Comparison of ENCODE assay signal across 12 cellular contexts in the genomic region with DNA sequence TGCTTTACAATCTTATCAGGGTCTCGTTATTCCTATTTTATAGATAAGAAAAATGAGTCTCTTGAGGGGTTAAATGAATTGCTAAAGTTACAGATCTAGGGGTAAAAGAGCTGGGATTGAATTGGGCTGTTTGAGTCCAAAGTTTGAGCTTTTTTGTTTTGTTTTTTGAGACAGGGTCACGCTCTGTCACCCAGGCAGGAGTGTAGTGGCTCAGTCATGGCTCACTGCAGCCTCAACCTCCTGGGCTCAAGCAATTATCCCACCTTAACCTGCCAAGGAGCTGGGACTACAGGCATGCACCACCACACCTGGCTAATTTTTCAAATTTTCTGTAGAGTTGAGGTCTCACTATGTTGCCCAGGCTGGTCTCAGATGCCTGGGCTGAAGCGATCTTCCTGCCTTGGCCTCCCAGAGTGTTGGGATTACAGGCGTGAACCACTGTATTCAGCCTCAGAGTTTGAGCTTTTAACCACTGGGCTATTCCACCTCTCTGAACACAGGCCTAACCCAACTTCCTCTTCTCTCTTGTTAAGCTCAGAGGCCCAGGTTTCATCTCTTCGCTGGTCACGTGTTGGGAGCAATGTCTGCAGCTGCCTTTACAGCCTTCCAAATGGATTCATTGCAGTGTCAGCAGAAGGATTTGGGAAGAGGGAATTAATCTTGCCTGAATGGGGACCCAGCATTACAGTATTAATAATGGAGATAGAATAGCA. TPM values are rescaled to one million over a fixed set of nuclear protein-coding genes. Genes with fewer than 3 reads are reported as not detected.
DNase-seq lines count a peak whose midpoint lies in the region; ATAC-seq and TF ChIP-seq lines count a peak whose summit lies in the region.
"Had no signal": no experiment of that assay in that cellular context is flagged by ENCODE, and none has a peak within 500 bp of the region (broad histone marks: within the 10 kb centered on the region; RNA-seq: fewer than 3 reads in every experiment).

No MANE protein-coding gene starts in this region.

- intact Hi-C loops in dendritic cell treated with granulocyte-macrophage colony-stimulating factor and Interleukin-4, amounts not matched to agents 40 ng/mL and 50 ng/mL, for 4 days (cut with micrococcal nuclease) = no loop called here

- H3K27me3 Mint-ChIP-seq in dendritic cell treated with granulocyte-macrophage colony-stimulating factor and Interleukin-4, amounts not matched to agents 40 ng/mL and 50 ng/mL, for 4 days = no peaks in the 10 kb centered on the region

- peaks cover 40% of the 10 kb centered on the region for H3K4me1 Mint-ChIP-seq in dendritic cell treated with granulocyte-macrophage colony-stimulating factor and Interleukin-4, amounts not matched to agents 40 ng/mL and 50 ng/mL, for 4 days (ENCODE audit: low read depth)

- no peak overlapping the region for H3K4me3 ChIP-seq in GM12864 (ENCODE audit: low read depth, low read length)
- H3K4me3 ChIP-seq: colonic mucosa, K562 had no signal

- DNase-seq in GM12864 (ENCODE audit: low read depth) (peak; percentile 44), GM20000 (ENCODE audit: low spot score) (peak; percentile 61), SW480 (ENCODE audit: low spot score) (no peak)
- DNase-seq in stimulated activated CD4-positive, alpha-beta T cell treated with anti-CD3 and anti-CD28 coated beads, Interleukin-2, amount 100 ng/mL, for 24 hours = no peak
- DNase-seq: activated CD4-positive, alpha-beta T cell treated with anti-CD3 and anti-CD28 coated beads, Interleukin-2, amount 50 U/mL, for 1 hour; colonic mucosa; stimulated activated CD4-positive, alpha-beta T cell treated with anti-CD3 and anti-CD28 coated beads, Interleukin-1b, Interleukin-23, amount 100 ng/mL, for 48 hours had no signal

- TF ChIP-seq CTCF in GM12864 (IDR thresholded peaks at IDR 0.05; ENCODE audit: low read depth, low read length, missing control alignments) (no peak), GM20000 (IDR thresholded peaks at IDR 0.05; ENCODE audit: extremely low read depth, missing control alignments) (no peak)

- H3K27ac Mint-ChIP-seq in dendritic cell treated with granulocyte-macrophage colony-stimulating factor and Interleukin-4, amounts not matched to agents 40 ng/mL and 50 ng/mL, for 4 days = peak overlapping the region; percentile 74

- H3K36me3 Mint-ChIP-seq in dendritic cell treated with granulocyte-macrophage colony-stimulating factor and Interleukin-4, amounts not matched to agents 40 ng/mL and 50 ng/mL, for 4 days (ENCODE audit: low read depth) = peaks cover 96% of the 10 kb centered on the region

- peak; percentile 75 for ATAC-seq in HG03571 (IDR thresholded peaks at IDR 0.05; ENCODE audit: unreplicated experiment)
- no peak for ATAC-seq in GM18861 (IDR thresholded peaks at IDR 0.05; ENCODE audit: unreplicated experiment)
- ATAC-seq in esophagus mucosa = no peak
- ATAC-seq: K562 had no signal

- no peaks in the 10 kb centered on the region for H3K9me3 Mint-ChIP-seq in dendritic cell treated with granulocyte-macrophage colony-stimulating factor and Interleukin-4, amounts not matched to agents 40 ng/mL and 50 ng/mL, for 4 days

- no peak overlapping the region for H3K4me3 Mint-ChIP-seq in dendritic cell treated with granulocyte-macrophage colony-stimulating factor and Interleukin-4, amounts not matched to agents 40 ng/mL and 50 ng/mL, for 4 days

RNA-seq across cellular contexts. Expression of a gene that starts 7.9 kb away (rescaled TPM):
- 9.4 TPM for total RNA-seq in esophagus mucosa

RNA-seq across cellular contexts. Expression of a gene that starts 9.2 kb away (rescaled TPM):
- 67.3 TPM for total RNA-seq in esophagus mucosa

Comparison
In these comparisons a context has a peak if more than half of its experiments do, and no peak if none do; other contexts are left out.
1. DNase-seq: peak in GM12864 (single experiment) and GM20000 (single experiment); none in stimulated activated CD4-positive, alpha-beta T cell treated with anti-CD3 and anti-CD28 coated beads, Interleukin-2, amount 100 ng/mL, for 24 hours (0 of 2) and SW480 (single experiment).